Comparison of ENCODE assay signal across 11 cellular contexts in the genomic region with DNA sequence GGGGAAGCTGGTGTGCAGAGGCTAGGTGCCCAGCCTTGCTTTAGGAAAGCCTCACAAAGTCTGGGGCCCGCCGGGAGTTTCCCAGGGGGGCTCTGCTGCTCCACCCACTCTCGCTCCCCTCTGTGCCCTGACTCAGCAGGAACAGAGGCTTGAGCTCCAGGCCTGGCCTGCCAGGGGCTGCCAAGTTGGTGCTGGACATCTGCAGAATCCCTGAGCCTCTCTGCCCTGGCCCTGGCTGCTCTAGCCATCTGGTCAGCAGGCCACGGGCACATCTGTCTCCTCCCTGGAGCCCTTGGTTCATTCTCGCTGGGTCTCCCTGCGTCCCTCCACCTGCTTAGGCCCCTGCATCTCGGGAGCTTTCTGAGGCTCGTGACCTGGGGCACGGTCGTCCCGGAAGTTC. TPM values are rescaled to one million over a fixed set of nuclear protein-coding genes. Genes with fewer than 3 reads are reported as not detected.
DNase-seq lines count a peak whose midpoint lies in the region; ATAC-seq, FAIRE-seq and TF ChIP-seq lines count a peak whose summit lies in the region.
"Had no signal": no experiment of that assay in that cellular context is flagged by ENCODE, and none has a peak within 500 bp of the region (broad histone marks: within the 10 kb centered on the region; RNA-seq: fewer than 3 reads in every experiment).

No MANE protein-coding gene starts in this region.

- H3K9me3 ChIP-seq in HUES6 (ENCODE audit: control insufficient read depth, insufficient read depth, low read depth, low read length) (no peaks in the 10 kb centered on the region), astrocyte (ENCODE audit: insufficient read depth, low read depth, low read length) (no peaks in the 10 kb centered on the region), spleen (no peaks in the 10 kb centered on the region)

- no peaks in the 10 kb centered on the region for H3K79me2 ChIP-seq in astrocyte (ENCODE audit: insufficient read depth, low read length)

- peak overlapping the region; percentile 55 for H3K4me2 ChIP-seq in astrocyte (ENCODE audit: low read length)

- H3K36me3 ChIP-seq in HUES6 (ENCODE audit: control insufficient read depth, insufficient read depth, low read length) (no peaks in the 10 kb centered on the region), astrocyte (ENCODE audit: insufficient read depth, low read length) (no peaks in the 10 kb centered on the region), spleen (no peaks in the 10 kb centered on the region)

- FAIRE-seq in astrocyte (lab: Jason Lieb, UNC), result no peak

- H3K4me3 Mint-ChIP-seq in astrocyte (ENCODE audit: unreplicated experiment), result no peak overlapping the region

- H3K27me3 ChIP-seq in HUES6 (ENCODE audit: control insufficient read depth, insufficient read depth, low read length) (peaks cover 20% of the 10 kb centered on the region), astrocyte (ENCODE audit: insufficient read depth, low read length) (peaks cover 13% of the 10 kb centered on the region), spleen (replicated peaks in 1 of 7) (peaks cover 0 to 87% (median 23%) of the 10 kb centered on the region in 7 donors)

- intact Hi-C loops in spleen (cut with DNase I; ENCODE audit: low total_unique reads), result loop anchor here (10.0 kb wide), 1 partner anchor 191 kb away; no protein-coding TSS in a partner anchor

- H2AFZ ChIP-seq in astrocyte (ENCODE audit: low read depth, low read length), result peak overlapping the region; percentile 34

- H3K27me3 Mint-ChIP-seq in astrocyte (ENCODE audit: low read depth, unreplicated experiment), result peaks cover 39% of the 10 kb centered on the region

- no peak for TF ChIP-seq POLR2A in spleen (IDR thresholded peaks at IDR 0.05)

- no peaks in the 10 kb centered on the region for H3K36me3 Mint-ChIP-seq in astrocyte (ENCODE audit: low read depth, unreplicated experiment)
- H3K36me3 Mint-ChIP-seq: naive B cell had no signal

- no peak overlapping the region for H3K27ac Mint-ChIP-seq in astrocyte (ENCODE audit: unreplicated experiment)

- H3K4me3 ChIP-seq in HUES6 (ENCODE audit: low read depth, low read length), result peak overlapping the region; percentile 57
- H3K4me3 ChIP-seq in astrocyte (ENCODE audit: insufficient read depth, low read depth, low read length), result no peak overlapping the region
- peak overlapping the region in 3 of 8 donors; percentile 13 to 52 (median 19) for H3K4me3 ChIP-seq in spleen

- H3K4me1 Mint-ChIP-seq in astrocyte (ENCODE audit: low read depth, unreplicated experiment), result peaks cover 2% of the 10 kb centered on the region

- no peak overlapping the region for H3K27ac ChIP-seq in HUES6 (ENCODE audit: low read depth, low read length)
- H3K27ac ChIP-seq in astrocyte (ENCODE audit: low read depth, low read length), result no peak overlapping the region
- H3K27ac ChIP-seq in spleen, result peak overlapping the region in 5 of 8 donors; percentile 14 to 65 (median 37)

- H3K4me1 ChIP-seq in HUES6 (ENCODE audit: control insufficient read depth, insufficient read depth, low read length) (peaks cover 25% of the 10 kb centered on the region), astrocyte (ENCODE audit: insufficient read depth, low read length) (peaks cover 8% of the 10 kb centered on the region), spleen (peaks cover 9 to 52% (median 21%) of the 10 kb centered on the region in 6 donors)

- no peaks in the 10 kb centered on the region for H3K9me3 Mint-ChIP-seq in astrocyte (ENCODE audit: unreplicated experiment)
- H3K9me3 Mint-ChIP-seq: naive B cell had no signal

- WGBS in spleen, 5 donors, result 39 to 52% (median 43%) methylated on average over 8 to 11 of the region's 11 CpGs

- no peak for TF ChIP-seq CTCF in astrocyte (IDR thresholded peaks at IDR 0.05; ENCODE audit: insufficient read depth, low read depth, low read length)
- no peak for TF ChIP-seq CTCF in spleen (IDR thresholded peaks at IDR 0.05 in 8 of 11, conservative IDR thresholded peaks at IDR 0.05 in 3 of 11)

- H3K9ac ChIP-seq in HUES6 (ENCODE audit: low read length) (peak overlapping the region; percentile 34), astrocyte (ENCODE audit: low read length) (no peak overlapping the region)

- in situ Hi-C loops in ACHN (cut with HindIII; ENCODE audit: low pct_ligation_motif_present, low pct_unique_long_range_greater_than_20kb, low sequenced_read_pairs), result no loop called here

- ATAC-seq in left lobe of liver, result peak; percentile 8

- no peak for DNase-seq in astrocyte (ENCODE audit: low read depth)
- DNase-seq in left lobe of liver (ENCODE audit: low spot score), result no peak
- DNase-seq in spleen, result no peak
- DNase-seq in SKM-1 treated with dmso at 0.1 percent for 144 hours (lab: John Stamatoyannopoulos, UW; ENCODE audit: unreplicated experiment), result no peak
- DNase-seq in T-helper 1 cell, result no peak
- no peak for DNase-seq in NCI-H226
- DNase-seq in ACHN, result no peak
- DNase-seq: naive B cell had no signal

- H4K20me1 ChIP-seq in astrocyte (ENCODE audit: insufficient read depth, low read length), result peaks cover 4% of the 10 kb centered on the region

RNA-seq across cellular contexts. Expression of gene ADAMTSL2, which starts 0.6 kb away (rescaled TPM):
- total RNA-seq in astrocyte (0.52 and 0.58 TPM in 2 replicates), left lobe of liver (18.0 TPM), spleen (10 to 100 TPM in 1 of 7 donors, 1 to 10 TPM in 6; 1.6 to 10.1 (median 4.1) TPM)
- polyA plus RNA-seq in spleen, result 10 to 100 TPM in 1 of 3 donors, 1 to 10 TPM in 2; 3.0 to 11.7 (median 4.5) TPM
- total RNA-seq: G401 had no signal

RNA-seq across cellular contexts. Expression of gene MYMK, which starts 9.1 kb away (rescaled TPM):
- total RNA-seq in astrocyte (not detected in 2 replicates), left lobe of liver (not detected), spleen (not detected)
- not detected for polyA plus RNA-seq in spleen
- total RNA-seq: M059J had no signal

RNA-seq across cellular contexts. Expression of gene SLC2A6, which starts 55.0 kb away (rescaled TPM):
- total RNA-seq in astrocyte (21.1 and 24.3 TPM in 2 replicates), left lobe of liver (1.3 TPM), spleen (10 to 100 TPM; 15.4 to 28.7 (median 20.9) TPM)
- polyA plus RNA-seq in spleen, result 10 to 100 TPM; 15.4 to 35.0 (median 32.8) TPM

Comparison
In these comparisons a context has a peak if more than half of its experiments do, and no peak if none do; other contexts are left out.
1. H3K27ac ChIP-seq: peak in spleen (5 of 8); none in HUES6 (single experiment) and astrocyte (single experiment).